Comparison of ENCODE assay signal across 9 cellular contexts in the genomic region with DNA sequence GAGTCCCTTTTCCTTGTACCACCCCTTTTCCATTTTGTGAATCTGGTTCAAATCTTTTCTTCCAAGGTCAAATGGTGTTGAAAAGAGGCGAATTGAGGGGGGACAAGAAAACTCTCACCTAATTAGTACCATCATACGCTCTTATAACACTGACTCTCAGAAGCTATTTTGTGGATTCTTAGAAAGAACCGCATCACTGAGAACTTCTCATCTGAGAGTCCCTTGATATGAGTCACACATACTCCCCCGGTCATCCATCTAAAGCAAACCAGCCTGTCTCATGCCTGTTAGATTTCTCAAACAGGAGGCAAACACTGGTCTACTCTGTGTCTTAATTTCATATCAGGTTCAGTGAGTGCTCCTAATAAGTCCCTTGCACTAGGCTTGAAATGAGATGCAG.
A peak's percentile ranks its signal among the peaks of the same experiment; 100 is the strongest.
DNase-seq lines count a peak whose midpoint lies in the region; ATAC-seq and TF ChIP-seq lines count a peak whose summit lies in the region.
"Had no signal": no experiment of that assay in that cellular context is flagged by ENCODE, and none has a peak within 500 bp of the region (broad histone marks: within the 10 kb centered on the region; RNA-seq: fewer than 3 reads in every experiment).

No MANE protein-coding gene starts in this region.

- no peaks in the 10 kb centered on the region for H3K36me3 Mint-ChIP-seq in progenitor cell of endocrine pancreas (ENCODE audit: insufficient read depth)

- ATAC-seq in GM21526 (IDR thresholded peaks at IDR 0.05; ENCODE audit: low FRiP score, unreplicated experiment) (peak; percentile 76), HG03521 (IDR thresholded peaks at IDR 0.05; ENCODE audit: unreplicated experiment) (peak; percentile 69)

- DNase-seq in EL (peak; percentile 68), fibroblast of gingiva (ENCODE audit: low read depth) (peak; percentile 73), progenitor cell of endocrine pancreas (ENCODE audit: low spot score, unreplicated experiment) (no peak), T1000 (lab: John Stamatoyannopoulos, UW) (no peak), NOMO-1 (lab: John Stamatoyannopoulos, UW; ENCODE audit: unreplicated experiment in 2 of 2) (no peak)
- no peak for DNase-seq in NK-92 treated with Interleukin-12 subunit alpha and Interleukin-12 subunit beta, amount 100 ng/mL, for 24 hours (lab: John Stamatoyannopoulos, UW)
- DNase-seq: posterior cingulate gyrus had no signal

- TF ChIP-seq CTCF in progenitor cell of endocrine pancreas (IDR thresholded peaks at IDR 0.05; ENCODE audit: unreplicated experiment) = no peak

- no peak overlapping the region for H3K4me3 Mint-ChIP-seq in progenitor cell of endocrine pancreas (ENCODE audit: low read depth)

- no peak overlapping the region for H3K27ac Mint-ChIP-seq in progenitor cell of endocrine pancreas

- no peaks in the 10 kb centered on the region for H3K27me3 Mint-ChIP-seq in progenitor cell of endocrine pancreas

- H3K4me1 Mint-ChIP-seq in progenitor cell of endocrine pancreas (ENCODE audit: low read depth) = no peaks in the 10 kb centered on the region

- H3K9me3 Mint-ChIP-seq in progenitor cell of endocrine pancreas (ENCODE audit: low read depth) = peaks cover 2% of the 10 kb centered on the region

Comparison
In these comparisons a context has a peak if more than half of its experiments do, and no peak if none do; other contexts are left out.
1. DNase-seq: peak in EL (single experiment) and fibroblast of gingiva (single experiment); none in progenitor cell of endocrine pancreas (single experiment), T1000 (single experiment), NK-92 treated with Interleukin-12 subunit alpha and Interleukin-12 subunit beta, amount 100 ng/mL, for 24 hours (single experiment) and NOMO-1 (0 of 2).